Comparison of ENCODE assay signal across 1 cellular context in genomic region chr10:52308251-52309031, GRCh38.
TF ChIP-seq lines count a peak whose summit lies in the region.

No MANE protein-coding gene starts in this region.

TF ChIP-seq in HepG2, 621 proteins besides CTCF, POLR2A, EP300 and RAD21 (continued from another document and continues in another):
- peak; percentile 63; the same call in 1 of the 2 replicates for TF ChIP-seq ELF4 (CRISPR knock-in tag; IDR thresholded peaks at IDR 0.05; ENCODE audit: borderline replicate concordance)
- peak; percentile 78; the same call in 1 of the 2 replicates for TF ChIP-seq ZFAT (CRISPR knock-in tag; conservative IDR thresholded peaks at IDR 0.05)
- no peak for TF ChIP-seq NBN (conservative IDR thresholded peaks at IDR 0.05)
- TF ChIP-seq ZKSCAN1 (IDR thresholded peaks at IDR 0.05; ENCODE audit: low read length) = no peak
- TF ChIP-seq BCLAF1 (IDR thresholded peaks at IDR 0.05) = no peak
- TF ChIP-seq ZNF747 (CRISPR knock-in tag; IDR thresholded peaks at IDR 0.05; ENCODE audit: borderline replicate concordance) = no peak
- TF ChIP-seq ZNF772 (CRISPR knock-in tag; IDR thresholded peaks at IDR 0.05) = no peak; the same call in 1 of the 2 replicates
- no peak for TF ChIP-seq MATR3 (CRISPR knock-in tag; IDR thresholded peaks at IDR 0.05)
- no peak for TF ChIP-seq ZNF740 (CRISPR knock-in tag; IDR thresholded peaks at IDR 0.05)
- no peak for TF ChIP-seq JDP2 (CRISPR knock-in tag; IDR thresholded peaks at IDR 0.05; ENCODE audit: borderline replicate concordance)
- TF ChIP-seq BORCS8-MEF2B (CRISPR knock-in tag; IDR thresholded peaks at IDR 0.05) = peak; percentile 25; the same call in 1 of the 2 replicates
- no peak for TF ChIP-seq TBX3 (IDR thresholded peaks at IDR 0.05; ENCODE audit: borderline replicate concordance)
- TF ChIP-seq TARDBP (CRISPR knock-in tag; IDR thresholded peaks at IDR 0.05) = peak; percentile 39; the same call in 1 of the 2 replicates
- TF ChIP-seq ZNF414 (CRISPR knock-in tag; IDR thresholded peaks at IDR 0.05) = 0 out of 2 replicates have a peak, but pooled peaks have one; percentile 27
- no peak for TF ChIP-seq NR2F1 (CRISPR knock-in tag; IDR thresholded peaks at IDR 0.05)
- TF ChIP-seq ZNF33B (CRISPR knock-in tag; IDR thresholded peaks at IDR 0.05) = peak; percentile 59; the same call in 1 of the 2 replicates
- no peak for TF ChIP-seq CSRNP2 (CRISPR knock-in tag; conservative IDR thresholded peaks at IDR 0.05; ENCODE audit: low read depth)
- TF ChIP-seq NKX3-1 (CRISPR knock-in tag; IDR thresholded peaks at IDR 0.05) = no peak
- TF ChIP-seq ZNF501 (CRISPR knock-in tag; IDR thresholded peaks at IDR 0.05) = peak; percentile 89
- TF ChIP-seq ZBTB25 (CRISPR knock-in tag; IDR thresholded peaks at IDR 0.05) = no peak
- no peak for TF ChIP-seq NONO (IDR thresholded peaks at IDR 0.05)
- no peak for TF ChIP-seq NONO (CRISPR knock-in tag; conservative IDR thresholded peaks at IDR 0.05)
- no peak for TF ChIP-seq ZNF441 (CRISPR knock-in tag; IDR thresholded peaks at IDR 0.05; ENCODE audit: borderline replicate concordance)
- TF ChIP-seq GATAD1 (CRISPR knock-in tag; IDR thresholded peaks at IDR 0.05) = no peak
- 0 out of 2 replicates have a peak, but pooled peaks have one; percentile 66 for TF ChIP-seq FOXO4 (CRISPR knock-in tag; conservative IDR thresholded peaks at IDR 0.05)
- no peak for TF ChIP-seq ETV5 (CRISPR knock-in tag; IDR thresholded peaks at IDR 0.05; ENCODE audit: borderline replicate concordance)
- TF ChIP-seq ZHX2 (IDR thresholded peaks at IDR 0.05; ENCODE audit: low read depth) = no peak
- no peak; the same call in 1 of the 2 replicates for TF ChIP-seq ZHX2 (CRISPR knock-in tag; IDR thresholded peaks at IDR 0.05; ENCODE audit: borderline replicate concordance)
- peak; percentile 80; the same call in 1 of the 2 replicates for TF ChIP-seq ZNF44 (CRISPR knock-in tag; IDR thresholded peaks at IDR 0.05)
- TF ChIP-seq SNAI1 (CRISPR knock-in tag; IDR thresholded peaks at IDR 0.05; ENCODE audit: borderline replicate concordance) = no peak
- no peak for TF ChIP-seq TRAFD1 (CRISPR knock-in tag; IDR thresholded peaks at IDR 0.05; ENCODE audit: borderline replicate concordance)
- no peak for TF ChIP-seq E2F2 (CRISPR knock-in tag; IDR thresholded peaks at IDR 0.05; ENCODE audit: borderline replicate concordance)
- TF ChIP-seq CCAR2 (optimal IDR thresholded peaks at IDR 0.05; ENCODE audit: low read depth, low read length) = peak; percentile 36
- no peak for TF ChIP-seq ATF6 (CRISPR knock-in tag; conservative IDR thresholded peaks at IDR 0.05)
- no peak for TF ChIP-seq DR1 (CRISPR knock-in tag; IDR thresholded peaks at IDR 0.05)
